ENCODE assay signal across 8 cellular contexts in the genomic region with DNA sequence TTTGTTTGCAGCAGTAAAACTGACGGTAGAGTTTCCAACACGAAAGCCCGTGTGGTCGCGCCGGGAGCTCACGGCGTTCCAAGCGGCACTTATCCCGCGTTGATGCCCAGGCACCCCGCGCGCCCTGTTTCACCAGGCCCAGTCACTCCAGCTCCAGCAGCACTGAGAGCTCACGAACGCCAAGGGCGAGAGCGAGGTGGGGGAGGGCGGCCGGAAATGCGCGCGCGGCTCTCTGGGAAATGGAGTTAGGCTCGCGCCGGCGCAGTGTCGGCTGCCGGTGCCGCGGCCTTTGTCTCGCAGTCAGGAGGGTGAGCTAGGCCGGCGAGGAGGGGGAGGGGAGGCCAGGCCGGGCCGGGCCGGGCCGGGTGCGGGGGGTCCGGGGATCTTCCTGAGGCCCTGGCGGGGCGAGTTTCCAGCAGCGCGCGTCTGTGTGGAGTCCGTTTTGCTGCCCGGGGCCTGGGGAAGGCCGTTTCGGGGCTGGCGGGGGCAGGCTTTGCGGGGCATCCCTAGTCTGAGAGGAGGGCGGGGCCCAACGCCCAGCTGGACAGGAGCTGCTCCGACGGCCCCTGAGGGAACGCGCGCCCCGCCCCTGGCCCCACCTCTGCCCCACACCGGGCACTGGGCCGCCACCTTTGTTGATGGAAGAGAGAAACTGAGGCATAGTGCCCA. TPM values are rescaled to one million over a fixed set of nuclear protein-coding genes. Genes with fewer than 3 reads are reported as not detected.
DNase-seq lines count a peak whose midpoint lies in the region; ATAC-seq and TF ChIP-seq lines count a peak whose summit lies in the region.

TSS of gene ZNF135 (plus strand) at position 280 of the 669 bp plus-strand sequence. CDS start 721 bp downstream, outside the sequence.

- no peak for TF ChIP-seq CTCF in CD14-positive monocyte (IDR thresholded peaks at IDR 0.05)
- no peak for TF ChIP-seq CTCF in fibroblast of villous mesenchyme (IDR thresholded peaks at IDR 0.05; ENCODE audit: insufficient read depth, low read depth, low read length)

- H3K27ac Mint-ChIP-seq in CD14-positive monocyte: peak within 1 kb of the TSS in 1 of 7 donors; percentile 37
- peak within 1 kb of the TSS in 1 of 2 donors; percentile 62 for H3K27ac Mint-ChIP-seq in natural killer cell treated with Interleukin-12 subunit alpha and Interleukin-12 subunit beta and Interleukin-15 and Interleukin-18, amount 100 ng/mL, for 72 hours

- peak within 1 kb of the TSS; percentile 80 to 82 for H3K4me3 Mint-ChIP-seq in CD14-positive monocyte
- H3K4me3 Mint-ChIP-seq in natural killer cell treated with Interleukin-12 subunit alpha and Interleukin-12 subunit beta and Interleukin-15 and Interleukin-18, amount 100 ng/mL, for 72 hours: peak within 1 kb of the TSS; percentile 79

- H3K4me3 ChIP-seq in fibroblast of villous mesenchyme (ENCODE audit: low read depth, low read length): peak within 1 kb of the TSS; percentile 46

- DNase-seq in CD14-positive monocyte (ENCODE audit: low spot score) (no peak), NCI-H345 (lab: John Stamatoyannopoulos, UW) (peak; percentile 85), fibroblast of villous mesenchyme (ENCODE audit: low read depth) (peak; percentile 78)
- peak; percentile 75 for DNase-seq in activated effector memory CD4-positive, alpha-beta T cell treated with anti-CD3 and anti-CD28 coated beads, Interleukin-2, amount 50 U/mL, for 16 hours
- peak; percentile 83 for DNase-seq in natural killer cell treated with Interleukin-12 subunit alpha and Interleukin-12 subunit beta and Interleukin-15 and Interleukin-18, amount 100 ng/mL, for 72 hours (ENCODE audit: low spot score)
- DNase-seq in stimulated activated CD8-positive, alpha-beta memory T cell treated with anti-CD3 and anti-CD28 coated beads, Interleukin-7, amount 100 ng/mL, for 1 hour (ENCODE audit: low read depth in 2 of 2): peak; percentile 28 to 34

- H3K27me3 Mint-ChIP-seq in CD14-positive monocyte (ENCODE audit: low read depth in 3 of 3): peaks cover 6 to 10% (median 8%) of the 10 kb centered on the region in 3 donors
- H3K27me3 Mint-ChIP-seq in natural killer cell treated with Interleukin-12 subunit alpha and Interleukin-12 subunit beta and Interleukin-15 and Interleukin-18, amount 100 ng/mL, for 72 hours: peaks cover 0 to 12% of the 10 kb centered on the region in 2 donors

- peaks cover 12% of the 10 kb centered on the region for H3K4me1 Mint-ChIP-seq in CD14-positive monocyte
- peaks cover 0 to 14% of the 10 kb centered on the region in 2 donors for H3K4me1 Mint-ChIP-seq in natural killer cell treated with Interleukin-12 subunit alpha and Interleukin-12 subunit beta and Interleukin-15 and Interleukin-18, amount 100 ng/mL, for 72 hours (ENCODE audit: low read depth in 2 of 2)

- peak; percentile 78 to 92 for ATAC-seq in natural killer cell treated with Interleukin-12 subunit alpha and Interleukin-12 subunit beta and Interleukin-15 and Interleukin-18, amount 100 ng/mL, for 72 hours
- no peak for ATAC-seq in GM21528 (IDR thresholded peaks at IDR 0.05; ENCODE audit: low FRiP score, unreplicated experiment)
- no peak for ATAC-seq in HG02852 (IDR thresholded peaks at IDR 0.05; ENCODE audit: unreplicated experiment)

- peaks cover 4 to 19% of the 10 kb centered on the region in 2 donors for H3K36me3 Mint-ChIP-seq in CD14-positive monocyte
- H3K36me3 Mint-ChIP-seq in natural killer cell treated with Interleukin-12 subunit alpha and Interleukin-12 subunit beta and Interleukin-15 and Interleukin-18, amount 100 ng/mL, for 72 hours: peaks cover 13% of the 10 kb centered on the region

- intact Hi-C loops in CD14-positive monocyte (cut with micrococcal nuclease): no loop called here

- H3K9me3 Mint-ChIP-seq in CD14-positive monocyte: peaks cover 57 to 93% (median 91%) of the 10 kb centered on the region in 7 donors
- H3K9me3 Mint-ChIP-seq in natural killer cell treated with Interleukin-12 subunit alpha and Interleukin-12 subunit beta and Interleukin-15 and Interleukin-18, amount 100 ng/mL, for 72 hours: peaks cover 20% of the 10 kb centered on the region

RNA-seq across cellular contexts. Expression of gene ZNF135, which starts in this region (rescaled TPM):
- polyA plus RNA-seq in CD14-positive monocyte: under 1 TPM in 1 of 2 donors, not detected in 1; 0.37 TPM
- 1.6 and 4.3 TPM in 2 replicates for total RNA-seq in fibroblast of villous mesenchyme
- total RNA-seq in natural killer cell treated with Interleukin-12 subunit alpha and Interleukin-12 subunit beta and Interleukin-15 and Interleukin-18, amount 100 ng/mL, for 72 hours: 1 to 10 TPM in 1 of 2 donors, under 1 TPM in 1; 0.20 to 1.4 TPM

Comparison
In these comparisons a context has a peak if more than half of its experiments do, and no peak if none do; other contexts are left out.
1. ATAC-seq: peak in natural killer cell treated with Interleukin-12 subunit alpha and Interleukin-12 subunit beta and Interleukin-15 and Interleukin-18, amount 100 ng/mL, for 72 hours (2 of 2); none in GM21528 (single experiment) and HG02852 (single experiment).